12 cellular contexts compared by ENCODE assay signal in genomic region chr4:99507762-99508161, GRCh38. TPM values are rescaled to one million over a fixed set of nuclear protein-coding genes. Genes with fewer than 3 reads are reported as not detected.
A peak's percentile ranks its signal among the peaks of the same experiment; 100 is the strongest.
DNase-seq lines count a peak whose midpoint lies in the region; ATAC-seq and TF ChIP-seq lines count a peak whose summit lies in the region.
"Had no signal": no experiment of that assay in that cellular context is flagged by ENCODE, and none has a peak within 500 bp of the region (broad histone marks: within the 10 kb centered on the region; RNA-seq: fewer than 3 reads in every experiment).

No MANE protein-coding gene starts in this region.

- peak overlapping the region; percentile 50 for H3K4me3 Mint-ChIP-seq in CD4-positive, alpha-beta T cell
- no peak overlapping the region for H3K4me3 Mint-ChIP-seq in central memory CD8-positive, alpha-beta T cell

- H3K4me1 ChIP-seq in heart left ventricle: no peaks in the 10 kb centered on the region

- no peaks in the 10 kb centered on the region for H3K36me3 Mint-ChIP-seq in CD4-positive, alpha-beta T cell (ENCODE audit: low read depth)
- H3K36me3 Mint-ChIP-seq in central memory CD8-positive, alpha-beta T cell (ENCODE audit: insufficient read depth): no peaks in the 10 kb centered on the region

- peak overlapping the region; percentile 21 for H3K27ac ChIP-seq in CD4-positive, alpha-beta T cell (ENCODE audit: low read depth, low read length)
- no peak overlapping the region for H3K27ac ChIP-seq in heart left ventricle
- H3K27ac ChIP-seq: BLaER1 had no signal

- TF ChIP-seq POLR2A in heart left ventricle (IDR thresholded peaks at IDR 0.05): no peak

- peaks cover 2% of the 10 kb centered on the region for H3K9me3 Mint-ChIP-seq in CD4-positive, alpha-beta T cell
- no peaks in the 10 kb centered on the region for H3K9me3 Mint-ChIP-seq in central memory CD8-positive, alpha-beta T cell

- H3K27me3 Mint-ChIP-seq in CD4-positive, alpha-beta T cell: no peaks in the 10 kb centered on the region
- H3K27me3 Mint-ChIP-seq in central memory CD8-positive, alpha-beta T cell: no peaks in the 10 kb centered on the region

- H3K4me1 Mint-ChIP-seq in CD4-positive, alpha-beta T cell (ENCODE audit: low read depth): peaks cover 62% of the 10 kb centered on the region
- H3K4me1 Mint-ChIP-seq in central memory CD8-positive, alpha-beta T cell: peaks cover 22% of the 10 kb centered on the region

- in situ Hi-C loops in G401 (cut with HindIII; ENCODE audit: low sequenced_read_pairs): no loop called here

- H3K27me3 ChIP-seq in CD4-positive, alpha-beta T cell (ENCODE audit: control insufficient read depth, insufficient read depth, low read length): no peaks in the 10 kb centered on the region
- H3K27me3 ChIP-seq in heart left ventricle: no peaks in the 10 kb centered on the region
- H3K27me3 ChIP-seq: BLaER1 had no signal

- CTCF ChIA-PET in CD4-positive, alpha-beta T cell (lab: Charles Lee): no interaction called here

- H3K27ac Mint-ChIP-seq in CD4-positive, alpha-beta T cell: peak overlapping the region; percentile 90
- H3K27ac Mint-ChIP-seq in central memory CD8-positive, alpha-beta T cell (ENCODE audit: low read depth): peak overlapping the region; percentile 70

- H3K36me3 ChIP-seq in heart left ventricle: no peaks in the 10 kb centered on the region
- H3K36me3 ChIP-seq: BLaER1 had no signal

- TF ChIP-seq CTCF in CD4-positive, alpha-beta T cell (IDR thresholded peaks at IDR 0.05): no peak
- TF ChIP-seq CTCF in heart left ventricle (IDR thresholded peaks at IDR 0.05): no peak

- POLR2A ChIA-PET in CD4-positive, alpha-beta T cell (lab: Charles Lee): interaction anchor here (0.6 to 2.0 kb wide), 4 partner anchors 9 to 439 kb away, joined by 3 to 7 read pairs (median 5); partner anchors contain the start of genes DNAJB14 and TRMT10A

- no peak overlapping the region for H3K4me3 ChIP-seq in heart left ventricle
- H3K4me3 ChIP-seq: BLaER1 had no signal

- ATAC-seq in CD4-positive, alpha-beta T cell (ENCODE audit: poor library complexity): peak; percentile 96
- peak; percentile 57 for ATAC-seq in GM18868 (IDR thresholded peaks at IDR 0.05; ENCODE audit: unreplicated experiment)
- ATAC-seq in central memory CD8-positive, alpha-beta T cell (replicated peaks; ENCODE audit: extremely low read depth, poor library complexity, severe bottlenecking): peak; percentile 71
- ATAC-seq in GM19463 (IDR thresholded peaks at IDR 0.05; ENCODE audit: unreplicated experiment): no peak
- no peak for ATAC-seq in heart left ventricle

- peak in 4 of 10 experiments; percentile 0 to 31 (median 20) for DNase-seq in CD4-positive, alpha-beta T cell
- peak; percentile 6 for DNase-seq in T-helper 22 cell (ENCODE audit: low read depth)
- DNase-seq in central memory CD8-positive, alpha-beta T cell (ENCODE audit: low spot score in 2 of 2): no peak
- DNase-seq in G401 (ENCODE audit: low spot score): no peak
- DNase-seq in NCI-H748 treated with DMSO at 0.1 percent for 48 hours (lab: John Stamatoyannopoulos, UW): no peak
- no peak for DNase-seq in heart left ventricle
- DNase-seq: NCI-H510A had no signal

- intact Hi-C loops in CD4-positive, alpha-beta T cell (cut with DNase I, micrococcal nuclease): no loop called here
- intact Hi-C loops in heart left ventricle (cut with DNase I): no loop called here

- H3K9me3 ChIP-seq in CD4-positive, alpha-beta T cell (ENCODE audit: control insufficient read depth, low read length): no peaks in the 10 kb centered on the region
- H3K9me3 ChIP-seq in heart left ventricle: peaks cover 0 to 6% (median 0%) of the 10 kb centered on the region in 12 donors
- H3K9me3 ChIP-seq: BLaER1 had no signal

RNA-seq across cellular contexts. Expression of gene C4orf17, which starts 3.1 kb away (rescaled TPM):
- total RNA-seq in CD4-positive, alpha-beta T cell: not detected
- not detected in 2 replicates for total RNA-seq in G401 (2014; rRNA removed; shearing (Covaris generic))
- not detected for total RNA-seq in heart left ventricle
- polyA plus RNA-seq in heart left ventricle: not detected
- total RNA-seq: RPMI7951; T-helper 2 cell treated with Interferon-gamma antibody and Interleukin-4, amounts not matched to agents 100 ng/mL and 5 ng/mL, for 36 hours had no signal

RNA-seq across cellular contexts. Expression of gene TRMT10A, which starts 56.1 kb away (rescaled TPM):
- 1 to 10 TPM; 1.6 to 2.0 TPM for total RNA-seq in CD4-positive, alpha-beta T cell
- 4.4 and 8.4 TPM in 2 replicates for total RNA-seq in G401 (2014; rRNA removed; shearing (Covaris generic))
- 1 to 10 TPM; 1.8 to 5.1 (median 4.1) TPM for total RNA-seq in heart left ventricle
- 1 to 10 TPM; 1.8 to 4.8 TPM for polyA plus RNA-seq in heart left ventricle

Comparison
In these comparisons a context has a peak if more than half of its experiments do, and no peak if none do; other contexts are left out.
1. ATAC-seq: peak in CD4-positive, alpha-beta T cell (single experiment), GM18868 (single experiment) and central memory CD8-positive, alpha-beta T cell (single experiment); none in GM19463 (single experiment) and heart left ventricle (0 of 4).